ENCODE assay signal across 10 cellular contexts in the genomic region with DNA sequence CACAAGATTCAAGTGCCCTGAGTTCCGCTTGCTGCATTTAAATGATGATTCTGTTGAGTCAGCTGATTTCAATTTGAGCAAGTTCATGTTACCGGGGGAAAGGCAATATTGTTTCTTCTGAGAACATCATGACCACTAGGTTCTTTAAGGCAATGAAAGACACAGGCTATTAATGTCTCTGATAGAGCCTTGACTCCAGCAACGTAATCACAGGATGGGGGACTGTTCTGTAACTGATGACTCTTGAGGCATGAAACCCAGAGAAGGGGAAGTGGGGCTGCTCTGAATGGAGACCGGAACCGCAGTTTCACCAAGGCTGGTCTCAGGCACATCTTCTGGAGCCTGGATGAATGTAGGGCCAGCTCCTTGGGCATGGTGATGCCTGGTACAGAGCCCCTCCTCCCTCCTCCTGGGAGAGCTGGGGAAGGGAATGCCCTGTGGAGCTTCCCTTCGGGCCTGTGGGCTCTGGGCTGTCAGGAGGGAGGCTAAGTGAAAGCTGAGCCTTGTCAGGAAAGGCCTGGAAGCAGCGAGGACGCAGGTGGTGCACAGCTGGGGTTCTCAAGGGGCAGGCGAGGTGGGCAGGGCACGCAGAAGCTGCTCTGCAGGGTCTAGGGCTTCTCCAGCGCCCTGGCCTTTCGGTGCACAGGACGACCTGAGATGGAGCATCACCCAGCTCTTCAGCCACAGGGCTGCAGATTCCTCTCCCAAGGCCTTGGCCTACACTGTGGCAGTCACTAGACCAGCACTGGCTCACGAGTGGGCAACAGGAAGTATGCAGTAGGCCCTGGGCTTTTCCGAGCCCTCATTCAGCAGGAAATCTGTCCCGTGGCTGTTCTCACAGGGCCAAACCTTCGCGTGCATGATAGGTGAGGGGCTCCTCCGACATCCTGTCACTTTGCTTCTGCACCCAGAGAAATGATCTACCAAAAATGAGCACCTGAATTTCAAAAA. TPM values are rescaled to one million over a fixed set of nuclear protein-coding genes. Genes with fewer than 3 reads are reported as not detected.
DNase-seq lines count a peak whose midpoint lies in the region; ATAC-seq lines count a peak whose summit lies in the region.
"Had no signal": no experiment of that assay in that cellular context is flagged by ENCODE, and none has a peak within 500 bp of the region (broad histone marks: within the 10 kb centered on the region; RNA-seq: fewer than 3 reads in every experiment).

No MANE protein-coding gene starts in this region.

- H3K4me3 ChIP-seq in GM23248: no peak overlapping the region

- H4K20me1 ChIP-seq in GM23248 (ENCODE audit: insufficient read depth): no peaks in the 10 kb centered on the region

- H3K27me3 ChIP-seq in GM23248 (replicated peaks; ENCODE audit: insufficient read depth): no peaks in the 10 kb centered on the region
- H3K27me3 ChIP-seq: neutrophil had no signal

- DNase-seq in Ammon's horn (ENCODE audit: low spot score) (peak; percentile 43), NOMO-1 treated with dmso at 0.1 percent for 144 hours (lab: John Stamatoyannopoulos, UW; ENCODE audit: unreplicated experiment) (peak; percentile 68), GM23248 (no peak), iPS-NIHi11 (ENCODE audit: low spot score) (no peak), DMS153 treated with DMSO at 0.1 percent for 48 hours (lab: John Stamatoyannopoulos, UW; ENCODE audit: unreplicated experiment) (no peak)
- DNase-seq: activated T-cell treated with anti-CD3 and anti-CD28 coated beads, Interleukin-2, amount 50 U/mL, for 4 hours had no signal

- H3K79me2 ChIP-seq in GM23248 (ENCODE audit: insufficient read depth): no peaks in the 10 kb centered on the region

- H3K4me1 ChIP-seq in GM23248 (ENCODE audit: insufficient read depth): peaks cover 12% of the 10 kb centered on the region; the same call in 1 of the 2 replicates

- H3K9me2 ChIP-seq in GM23248 (ENCODE audit: insufficient read depth): no peaks in the 10 kb centered on the region

- no peak overlapping the region for H3K27ac ChIP-seq in GM23248
- H3K27ac ChIP-seq: neutrophil had no signal

- no peak overlapping the region for H3K4me2 ChIP-seq in GM23248 (ENCODE audit: unreplicated experiment)

- no peaks in the 10 kb centered on the region for H3K36me3 ChIP-seq in GM23248 (ENCODE audit: low read depth)
- H3K36me3 ChIP-seq: neutrophil had no signal

- H2AFZ ChIP-seq in GM23248: no peak overlapping the region

- no peak overlapping the region for H3K9ac ChIP-seq in GM23248

- H3F3A ChIP-seq in GM23248 (ENCODE audit: insufficient read depth): peaks cover 12% of the 10 kb centered on the region

- WGBS in GM23248 (ENCODE audit: low coverage in 1 of 2, low lambda C conversion rate in 2 of 2, missing lambda C conversion rate in 2 of 2), 2 experiments: 82% methylated on average over 19 of the region's 19 CpGs

- no peaks in the 10 kb centered on the region for H3K9me3 ChIP-seq in GM23248 (ENCODE audit: low read depth)
- H3K9me3 ChIP-seq: neutrophil had no signal

- ATAC-seq in GM19324 (IDR thresholded peaks at IDR 0.05; ENCODE audit: low FRiP score, unreplicated experiment) (peak; percentile 70), HG02938 (IDR thresholded peaks at IDR 0.05; ENCODE audit: unreplicated experiment) (peak; percentile 81), esophagus mucosa (no peak)
- ATAC-seq: activated T-cell treated with anti-CD3 and anti-CD28 coated beads, Interleukin-2, amount 50 U/mL, for 4 hours had no signal

- in situ Hi-C loops in GM23248 (cut with MboI): no loop called here

RNA-seq across cellular contexts. Expression of a gene that starts 36.6 kb away (rescaled TPM):
- total RNA-seq in GM23248 (2014; rRNA removed; shearing (Covaris generic)): not detected in 2 replicates
- not detected in 2 replicates for polyA plus RNA-seq in GM23248 (2016; fragmentation: Nextera tagmentation; extraction: Ambion mirVana)
- not detected for total RNA-seq in esophagus mucosa
- total RNA-seq: activated T-cell treated with anti-CD3 and anti-CD28 coated beads, Interleukin-2, amount 50 U/mL, for 4 hours had no signal

RNA-seq across cellular contexts. Expression of a gene that starts 42.7 kb away (rescaled TPM):
- total RNA-seq in GM23248 (2014; rRNA removed; shearing (Covaris generic)): 4.7 and 8.1 TPM in 2 replicates
- 10.8 and 14.9 TPM in 2 replicates for polyA plus RNA-seq in GM23248 (2016; fragmentation: Nextera tagmentation; extraction: Ambion mirVana)
- total RNA-seq in esophagus mucosa: 5.3 TPM

Comparison
In these comparisons a context has a peak if more than half of its experiments do, and no peak if none do; other contexts are left out.
1. DNase-seq: peak in Ammon's horn (single experiment) and NOMO-1 treated with dmso at 0.1 percent for 144 hours (single experiment); none in GM23248 (single experiment), iPS-NIHi11 (single experiment) and DMS153 treated with DMSO at 0.1 percent for 48 hours (single experiment).